Comparison of ENCODE assay signal across 10 cellular contexts in the genomic region with DNA sequence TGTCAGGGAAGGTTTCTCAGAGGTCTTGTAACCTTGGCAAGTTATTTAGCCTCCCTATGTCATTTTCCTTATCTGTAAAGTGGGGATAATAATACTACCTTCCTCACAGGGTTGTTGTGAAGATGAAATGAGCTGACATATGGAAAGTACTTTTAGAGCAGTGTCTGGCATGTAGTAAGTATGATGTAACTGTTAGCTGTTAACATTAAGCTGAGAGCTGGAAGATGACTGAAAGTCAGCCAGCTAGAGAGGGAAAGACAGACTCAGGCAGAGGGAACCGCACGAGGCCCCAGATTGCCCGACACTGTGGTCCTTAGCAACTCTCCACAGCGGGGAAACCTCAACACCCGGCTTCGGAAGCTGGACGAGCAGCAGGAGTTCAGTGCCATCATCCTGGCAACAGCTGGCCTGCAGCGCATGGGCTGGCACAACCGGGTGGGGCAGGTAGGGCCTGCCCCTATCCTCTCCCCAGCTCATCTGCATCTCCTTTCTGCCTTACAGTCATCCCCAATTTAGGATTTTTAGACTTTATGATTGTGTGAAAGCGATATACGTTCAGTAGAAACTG. TPM values are rescaled to one million over a fixed set of nuclear protein-coding genes. Genes with fewer than 3 reads are reported as not detected.
A peak's percentile ranks its signal among the peaks of the same experiment; 100 is the strongest.
DNase-seq lines count a peak whose midpoint lies in the region; TF ChIP-seq lines count a peak whose summit lies in the region.
"Had no signal": no experiment of that assay in that cellular context is flagged by ENCODE, and none has a peak within 500 bp of the region (broad histone marks: within the 10 kb centered on the region; RNA-seq: fewer than 3 reads in every experiment).

No MANE protein-coding gene starts in this region.

- peaks cover 36% of the 10 kb centered on the region for H3K4me1 ChIP-seq in OCI-LY1 (ENCODE audit: insufficient read depth, low read length, severe bottlenecking)
- peaks cover 19% of the 10 kb centered on the region for H3K4me1 ChIP-seq in mesenchymal stem cell (ENCODE audit: control insufficient read depth, insufficient read depth, low read depth, low read length)
- H3K4me1 ChIP-seq in esophagus muscularis mucosa, result peaks cover 19 to 41% (median 30%) of the 10 kb centered on the region in 4 donors

- CTCF ChIA-PET in activated CD4-positive, alpha-beta T cell treated with anti-CD3 and anti-CD28 coated beads, Interleukin-2, amount 10 ng/mL, durations not matched to agents 7 days and 5 days (lab: Charles Lee), result interaction anchor here (0.8 to 2.1 kb wide), 3 partner anchors 8 to 61 kb away, joined by 3 to 4 read pairs (median 3); a partner anchor contains a TSS

- peaks cover 3% of the 10 kb centered on the region for H3F3A ChIP-seq in OCI-LY1 (ENCODE audit: insufficient read depth, low read length)

- peak overlapping the region; percentile 79 for H4K8ac ChIP-seq in mesenchymal stem cell (ENCODE audit: low read length)

- no peak overlapping the region for H2BK120ac ChIP-seq in mesenchymal stem cell (ENCODE audit: low read depth, low read length)

- no peak overlapping the region for H2BK12ac ChIP-seq in mesenchymal stem cell (ENCODE audit: low read length in 2 of 2)

- H3K14ac ChIP-seq in mesenchymal stem cell (ENCODE audit: low read length in 2 of 2), result no peak overlapping the region

- no peak overlapping the region for H2BK15ac ChIP-seq in mesenchymal stem cell (ENCODE audit: low read depth, poor library complexity, severe bottlenecking)

- no peak overlapping the region for H3K4ac ChIP-seq in mesenchymal stem cell (ENCODE audit: low read depth in 1 of 2, low read length in 2 of 2)

- H3K36me3 ChIP-seq in OCI-LY1 (ENCODE audit: insufficient read depth, low read length), result peaks cover 48% of the 10 kb centered on the region
- peaks cover 29 to 47% of the 10 kb centered on the region in 2 experiments for H3K36me3 ChIP-seq in mesenchymal stem cell (ENCODE audit: control insufficient read depth in 1 of 2, insufficient read depth in 2 of 2, low read depth in 1 of 2, low read length in 2 of 2)
- H3K36me3 ChIP-seq in esophagus muscularis mucosa, result peaks cover 0 to 24% (median 14%) of the 10 kb centered on the region in 4 donors

- peaks cover 18% of the 10 kb centered on the region for H3K79me1 ChIP-seq in mesenchymal stem cell (replicated peaks; ENCODE audit: low read length, poor library complexity, severe bottlenecking)

- peak overlapping the region; percentile 57 for H3K27ac Mint-ChIP-seq in activated CD4-positive, alpha-beta T cell treated with anti-CD3 and anti-CD28 coated beads, Interleukin-2, amount 10 ng/mL, durations not matched to agents 7 days and 5 days

- no peak overlapping the region for H2BK5ac ChIP-seq in mesenchymal stem cell (ENCODE audit: low read depth, low read length, poor library complexity, severe bottlenecking)

- no peaks in the 10 kb centered on the region for H3K27me3 ChIP-seq in OCI-LY1 (ENCODE audit: insufficient read depth, low read length)
- no peaks in the 10 kb centered on the region for H3K27me3 ChIP-seq in mesenchymal stem cell (ENCODE audit: control insufficient read depth in 1 of 2, insufficient read depth in 1 of 2, low read length in 2 of 2)
- H3K27me3 ChIP-seq in esophagus muscularis mucosa, result no peaks in the 10 kb centered on the region
- H3K27me3 ChIP-seq: brain microvascular endothelial cell, upper lobe of left lung had no signal

- TF ChIP-seq CTCF in OCI-LY1 (IDR thresholded peaks at IDR 0.05; ENCODE audit: low read length) (no peak), esophagus muscularis mucosa (IDR thresholded peaks at IDR 0.05) (no peak)

- no peaks in the 10 kb centered on the region for H4K20me1 ChIP-seq in OCI-LY1 (ENCODE audit: insufficient read depth, low read length)

- H3K9ac ChIP-seq in OCI-LY1 (ENCODE audit: low read length), result no peak overlapping the region; the same call in 1 of the 2 replicates
- H3K9ac ChIP-seq in mesenchymal stem cell (ENCODE audit: low read length), result peak overlapping the region; percentile 36

- no peak for DNase-seq in activated CD4-positive, alpha-beta T cell treated with anti-CD3 and anti-CD28 coated beads, Interleukin-2, amount 10 ng/mL, durations not matched to agents 7 days and 5 days
- DNase-seq in activated CD4-positive, alpha-beta T cell treated with anti-CD3 and anti-CD28 coated beads for 1 hour, result no peak
- DNase-seq in mesenchymal stem cell, result peak; percentile 9
- DNase-seq in D341Med (ENCODE audit: low spot score), result no peak
- no peak for DNase-seq in esophagus muscularis mucosa (ENCODE audit: extremely low spot score)
- DNase-seq: brain microvascular endothelial cell, head of caudate nucleus, upper lobe of left lung had no signal

- H3K18ac ChIP-seq in mesenchymal stem cell (ENCODE audit: low read depth in 1 of 2, low read length in 2 of 2), result no peak overlapping the region

- H3K23ac ChIP-seq in mesenchymal stem cell (ENCODE audit: low read length in 2 of 2), result peak overlapping the region in 1 of 2 experiments; percentile 63

- H3K79me2 ChIP-seq in OCI-LY1 (ENCODE audit: insufficient read depth, low read length), result peaks cover 18% of the 10 kb centered on the region

- no peak overlapping the region for H2AFZ ChIP-seq in OCI-LY1 (ENCODE audit: low read length)
- H2AFZ ChIP-seq in mesenchymal stem cell (ENCODE audit: low read depth, low read length), result no peak overlapping the region

- TF ChIP-seq EP300 in esophagus muscularis mucosa (IDR thresholded peaks at IDR 0.05), result no peak

- POLR2A ChIA-PET in activated CD4-positive, alpha-beta T cell treated with anti-CD3 and anti-CD28 coated beads, Interleukin-2, amount 10 ng/mL, durations not matched to agents 7 days and 5 days (lab: Charles Lee), result interaction anchor here (0.6 kb wide), 1 partner anchor 9 kb away, joined by 5 read pairs; no protein-coding TSS in a partner anchor

- H3K9me3 ChIP-seq in OCI-LY1 (ENCODE audit: low read length), result no peaks in the 10 kb centered on the region
- no peaks in the 10 kb centered on the region for H3K9me3 ChIP-seq in mesenchymal stem cell (ENCODE audit: control insufficient read depth, low read length)
- H3K9me3 ChIP-seq in esophagus muscularis mucosa, result no peaks in the 10 kb centered on the region
- H3K9me3 ChIP-seq: upper lobe of left lung had no signal

- no peaks in the 10 kb centered on the region for H3K9me2 ChIP-seq in OCI-LY1 (ENCODE audit: low read depth, low read length)

- intact Hi-C loops in esophagus muscularis mucosa (cut with DNase I), result no loop called here

- WGBS in mesenchymal stem cell, result 84% methylated on average over 7 of the region's 11 CpGs
- whole genome bisulfite sequencing in esophagus muscularis mucosa, result 57% methylated on average over 9 of the region's 11 CpGs

- peaks cover 45% of the 10 kb centered on the region for H3K36me3 Mint-ChIP-seq in activated CD4-positive, alpha-beta T cell treated with anti-CD3 and anti-CD28 coated beads, Interleukin-2, amount 10 ng/mL, durations not matched to agents 7 days and 5 days (ENCODE audit: low read depth)

- H3K4me1 Mint-ChIP-seq in activated CD4-positive, alpha-beta T cell treated with anti-CD3 and anti-CD28 coated beads, Interleukin-2, amount 10 ng/mL, durations not matched to agents 7 days and 5 days, result peaks cover 67% of the 10 kb centered on the region

- H2AK5ac ChIP-seq in mesenchymal stem cell (ENCODE audit: low read length, severe bottlenecking), result no peak overlapping the region

- no peaks in the 10 kb centered on the region for H3K9me3 Mint-ChIP-seq in activated CD4-positive, alpha-beta T cell treated with anti-CD3 and anti-CD28 coated beads, Interleukin-2, amount 10 ng/mL, durations not matched to agents 7 days and 5 days

- no peak overlapping the region for H3K4me3 Mint-ChIP-seq in activated CD4-positive, alpha-beta T cell treated with anti-CD3 and anti-CD28 coated beads, Interleukin-2, amount 10 ng/mL, durations not matched to agents 7 days and 5 days

- no peak overlapping the region for H4K91ac ChIP-seq in mesenchymal stem cell (ENCODE audit: low read length)

- no peak overlapping the region for H3K4me3 ChIP-seq in OCI-LY1 (ENCODE audit: low read depth, low read length, poor library complexity, severe bottlenecking)
- H3K4me3 ChIP-seq in mesenchymal stem cell (ENCODE audit: insufficient read depth in 1 of 2, low read depth in 1 of 2, low read length in 2 of 2), result no peak overlapping the region
- H3K4me3 ChIP-seq in esophagus muscularis mucosa, result no peak overlapping the region
- H3K4me3 ChIP-seq: skin epidermis, upper lobe of left lung had no signal

- peak overlapping the region; percentile 60 for H3K27ac ChIP-seq in OCI-LY1 (ENCODE audit: low read depth, low read length, poor library complexity, severe bottlenecking)
- H3K27ac ChIP-seq in mesenchymal stem cell (ENCODE audit: low read length, poor library complexity, severe bottlenecking), result no peak overlapping the region
- H3K27ac ChIP-seq in esophagus muscularis mucosa (replicated peaks in 1 of 4), result peak overlapping the region in 2 of 4 donors; percentile 32 to 98
- H3K27ac ChIP-seq: brain microvascular endothelial cell, upper lobe of left lung had no signal

- H3K4me2 ChIP-seq in OCI-LY1 (ENCODE audit: low read length) (no peak overlapping the region), mesenchymal stem cell (ENCODE audit: low read length, poor library complexity, severe bottlenecking) (no peak overlapping the region)

- H3K27me3 Mint-ChIP-seq in activated CD4-positive, alpha-beta T cell treated with anti-CD3 and anti-CD28 coated beads, Interleukin-2, amount 10 ng/mL, durations not matched to agents 7 days and 5 days, result no peaks in the 10 kb centered on the region

- TF ChIP-seq POLR2A in esophagus muscularis mucosa (IDR thresholded peaks at IDR 0.05; ENCODE audit: low read depth), result no peak

RNA-seq across cellular contexts. Expression of a gene that starts 6.5 kb away (rescaled TPM):
- 10 to 100 TPM; 21.6 to 23.2 TPM for total RNA-seq in activated CD4-positive, alpha-beta T cell treated with anti-CD3 and anti-CD28 coated beads, Interleukin-2, amount 10 ng/mL, durations not matched to agents 7 days and 5 days
- polyA plus RNA-seq in mesenchymal stem cell (2013, experiment 1 of 2), result 20.1 TPM
- polyA plus RNA-seq in mesenchymal stem cell (2013, experiment 2 of 2), result 19.2 TPM
- 1 to 10 TPM; 3.1 to 7.8 (median 6.1) TPM for total RNA-seq in esophagus muscularis mucosa

RNA-seq across cellular contexts. Expression of a gene that starts 10.5 kb away (rescaled TPM):
- 10 to 100 TPM; 48.7 to 60.3 TPM for total RNA-seq in activated CD4-positive, alpha-beta T cell treated with anti-CD3 and anti-CD28 coated beads, Interleukin-2, amount 10 ng/mL, durations not matched to agents 7 days and 5 days
- polyA plus RNA-seq in mesenchymal stem cell (2013, experiment 1 of 2), result 42.7 TPM
- polyA plus RNA-seq in mesenchymal stem cell (2013, experiment 2 of 2), result 37.9 TPM
- total RNA-seq in esophagus muscularis mucosa, result 10 to 100 TPM; 14.2 to 28.7 (median 19.9) TPM

RNA-seq across cellular contexts. Expression of a gene that starts 16.0 kb away (rescaled TPM):
- 10 to 100 TPM; 28.4 to 30.0 TPM for total RNA-seq in activated CD4-positive, alpha-beta T cell treated with anti-CD3 and anti-CD28 coated beads, Interleukin-2, amount 10 ng/mL, durations not matched to agents 7 days and 5 days
- polyA plus RNA-seq in mesenchymal stem cell (2013, experiment 1 of 2), result 7.7 TPM
- polyA plus RNA-seq in mesenchymal stem cell (2013, experiment 2 of 2), result 7.4 TPM
- total RNA-seq in esophagus muscularis mucosa, result 10 to 100 TPM in 2 of 4 donors, 1 to 10 TPM in 2; 7.5 to 15.2 (median 9.4) TPM

RNA-seq across cellular contexts. Expression of a gene that starts 23.5 kb away (rescaled TPM):
- total RNA-seq in activated CD4-positive, alpha-beta T cell treated with anti-CD3 and anti-CD28 coated beads, Interleukin-2, amount 10 ng/mL, durations not matched to agents 7 days and 5 days, result 10 to 100 TPM; 39.7 to 40.0 TPM
- 29.0 TPM for polyA plus RNA-seq in mesenchymal stem cell (2013, experiment 1 of 2)
- 29.0 TPM for polyA plus RNA-seq in mesenchymal stem cell (2013, experiment 2 of 2)
- 10 to 100 TPM; 27.4 to 40.2 (median 32.4) TPM for total RNA-seq in esophagus muscularis mucosa

RNA-seq across cellular contexts. Expression of a gene that starts 30.2 kb away (rescaled TPM):
- 10 to 100 TPM; 47.6 to 48.0 TPM for total RNA-seq in activated CD4-positive, alpha-beta T cell treated with anti-CD3 and anti-CD28 coated beads, Interleukin-2, amount 10 ng/mL, durations not matched to agents 7 days and 5 days
- 13.5 TPM for polyA plus RNA-seq in mesenchymal stem cell (2013, experiment 1 of 2)
- 13.2 TPM for polyA plus RNA-seq in mesenchymal stem cell (2013, experiment 2 of 2)
- total RNA-seq in esophagus muscularis mucosa, result 10 to 100 TPM; 22.8 to 30.8 (median 26.4) TPM
